34 cellular contexts compared by ENCODE assay signal in genomic region chr11:103476874-103477273, GRCh38.
"Had no signal": no experiment of that assay in that cellular context is flagged by ENCODE, and none has a peak within 500 bp of the region (broad histone marks: within the 10 kb centered on the region; RNA-seq: fewer than 3 reads in every experiment).

No MANE protein-coding gene starts in this region.

- H3K36me3 Mint-ChIP-seq: activated naive CD4-positive, alpha-beta T cell treated with anti-CD3 and anti-CD28 coated beads, Interleukin-2, amount 10 ng/mL, durations not matched to agents 7 days and 5 days; activated naive CD4-positive, alpha-beta T cell treated with anti-CD3 and anti-CD28 coated beads, Interleukin-2, amount 50 U/mL, for 24 hours; activated naive CD8-positive, alpha-beta T cell; activated naive CD8-positive, alpha-beta T cell treated with anti-CD3 and anti-CD28 coated beads, Interleukin-2, amount 10 ng/mL, durations not matched to agents 7 days and 5 days had no signal

- H3K36me3 ChIP-seq: ascending aorta, cardiac muscle cell had no signal

- H3K27ac ChIP-seq: ascending aorta, cardiac muscle cell, VCaP had no signal

- H3K4me1 Mint-ChIP-seq: activated B cell treated with CpG ODN at 0.5 μM for 24 hours; activated CD4-positive, alpha-beta T cell treated with anti-CD3 and anti-CD28 coated beads, Interleukin-2, amount 10 ng/mL, durations not matched to agents 24 days and 14 days; activated naive CD4-positive, alpha-beta T cell treated with anti-CD3 and anti-CD28 coated beads, Interleukin-2, amount 10 ng/mL, durations not matched to agents 7 days and 5 days; activated naive CD4-positive, alpha-beta T cell treated with anti-CD3 and anti-CD28 coated beads, Interleukin-2, amount 50 U/mL, for 24 hours; activated naive CD8-positive, alpha-beta T cell treated with anti-CD3 and anti-CD28 coated beads, Interleukin-2, amount 10 ng/mL, durations not matched to agents 7 days and 5 days; activated naive CD8-positive, alpha-beta T cell treated with anti-CD3 and anti-CD28 coated beads, Interleukin-2, amount 50 U/mL, for 24 hours; central memory CD8-positive, alpha-beta T cell had no signal

- H3K27ac Mint-ChIP-seq: activated B cell treated with CpG ODN at 0.5 μM for 24 hours; activated CD4-positive, alpha-beta memory T cell treated with anti-CD3 and anti-CD28 coated beads, Interleukin-2, amount 10 ng/mL, durations not matched to agents 7 days and 5 days; activated CD4-positive, alpha-beta T cell treated with anti-CD3 and anti-CD28 coated beads, Interleukin-2, amount 10 ng/mL, durations not matched to agents 24 days and 14 days; activated CD8-positive, alpha-beta T cell treated with anti-CD3 and anti-CD28 coated beads, Interleukin-2, amount 10 ng/mL, durations not matched to agents 7 days and 5 days; activated naive CD4-positive, alpha-beta T cell treated with anti-CD3 and anti-CD28 coated beads, Interleukin-2, amount 10 ng/mL, durations not matched to agents 7 days and 5 days; activated naive CD4-positive, alpha-beta T cell treated with anti-CD3 and anti-CD28 coated beads, Interleukin-2, amount 50 U/mL, for 24 hours; activated naive CD8-positive, alpha-beta T cell; activated naive CD8-positive, alpha-beta T cell treated with anti-CD3 and anti-CD28 coated beads, Interleukin-2, amount 10 ng/mL, durations not matched to agents 7 days and 5 days; activated naive CD8-positive, alpha-beta T cell treated with anti-CD3 and anti-CD28 coated beads, Interleukin-2, amount 50 U/mL, for 24 hours; activated T-cell treated with anti-CD3 and anti-CD28 coated beads, Interleukin-2, amount 50 U/mL, for 24 hours; activated T-helper 2 cell treated with anti-CD3 and anti-CD28 coated beads, Interferon-gamma antibody, Interleukin-2, Interleukin-4, amounts not matched to agents 10 μg/mL and 5 μg/mL and 100 μg/mL, durations not matched to agents 14 hours and 24 hours and 36 hours; T-helper 1 cell treated with Interleukin-12 subunit alpha and Interleukin-12 subunit beta and Interleukin-4 antibody, amounts not matched to agents 30 μg/mL and 1 μg/mL, for 36 hours; T-helper 2 cell treated with Interferon-gamma antibody and Interleukin-4, amounts not matched to agents 5 μg/mL and 100 μg/mL, for 36 hours had no signal

- H3K27me3 Mint-ChIP-seq: activated B cell treated with CpG ODN at 0.5 μM for 24 hours; activated CD4-positive, alpha-beta memory T cell treated with anti-CD3 and anti-CD28 coated beads, Interleukin-2, amount 10 ng/mL, durations not matched to agents 7 days and 5 days; activated CD4-positive, alpha-beta T cell treated with anti-CD3 and anti-CD28 coated beads, Interleukin-2, amount 10 ng/mL, durations not matched to agents 24 days and 14 days; activated naive CD4-positive, alpha-beta T cell treated with anti-CD3 and anti-CD28 coated beads, Interleukin-2, amount 10 ng/mL, durations not matched to agents 7 days and 5 days; activated naive CD4-positive, alpha-beta T cell treated with anti-CD3 and anti-CD28 coated beads, Interleukin-2, amount 50 U/mL, for 24 hours; activated naive CD8-positive, alpha-beta T cell; activated naive CD8-positive, alpha-beta T cell treated with anti-CD3 and anti-CD28 coated beads, Interleukin-2, amount 10 ng/mL, durations not matched to agents 7 days and 5 days; activated naive CD8-positive, alpha-beta T cell treated with anti-CD3 and anti-CD28 coated beads, Interleukin-2, amount 50 U/mL, for 24 hours; activated T-cell treated with anti-CD3 and anti-CD28 coated beads, Interleukin-2, amount 50 U/mL, for 24 hours; brain; central memory CD8-positive, alpha-beta T cell had no signal

- DNase-seq: activated B cell treated with CpG ODN at 0.5 μM for 24 hours; activated CD4-positive, alpha-beta memory T cell treated with anti-CD3 and anti-CD28 coated beads, Interleukin-2, amount 10 ng/mL, durations not matched to agents 7 days and 5 days; activated CD4-positive, alpha-beta T cell treated with anti-CD3 and anti-CD28 coated beads for 4 hours; activated CD4-positive, alpha-beta T cell treated with anti-CD3 and anti-CD28 coated beads, Interleukin-2, amount 10 ng/mL, durations not matched to agents 24 days and 14 days; activated CD4-positive, alpha-beta T cell treated with anti-CD3 and anti-CD28 coated beads, Interleukin-2, amount 50 U/mL, for 48 hours; activated CD4-positive, CD25-positive, alpha-beta regulatory T cell treated with anti-CD3 and anti-CD28 coated beads, Interleukin-2, amount 50 U/mL, for 72 hours; activated CD8-positive, alpha-beta memory T cell treated with anti-CD3 and anti-CD28 coated beads for 24 hours; activated CD8-positive, alpha-beta memory T cell treated with anti-CD3 and anti-CD28 coated beads, Interleukin-2, amount 50 U/mL, for 4 hours; activated CD8-positive, alpha-beta T cell treated with anti-CD3 and anti-CD28 coated beads, Interleukin-2, amount 10 ng/mL, durations not matched to agents 7 days and 5 days; activated effector memory CD4-positive, alpha-beta T cell treated with Interleukin-2 at 50 U/mL for 16 hours; activated gamma-delta T cell; activated naive CD4-positive, alpha-beta T cell treated with anti-CD3 and anti-CD28 coated beads, Interleukin-2, amount 10 ng/mL, durations not matched to agents 7 days and 5 days; activated naive CD4-positive, alpha-beta T cell treated with Interleukin-2 at 50 U/mL for 16 hours; activated naive CD8-positive, alpha-beta T cell treated with anti-CD3 and anti-CD28 coated beads, Interleukin-2, amount 10 ng/mL, durations not matched to agents 7 days and 5 days; activated naive CD8-positive, alpha-beta T cell treated with anti-CD3 and anti-CD28 coated beads, Interleukin-2, amount 50 U/mL, for 24 hours; activated T-cell treated with anti-CD3 and anti-CD28 coated beads, Interleukin-2, amount 50 U/mL, for 24 hours; activated T-cell treated with anti-CD3 and anti-CD28 coated beads, Interleukin-2, amount 50 U/mL, for 48 hours; amygdala; anterior cingulate cortex; caudate nucleus; cerebellar nuclear complex; T-helper 1 cell; T-helper 2 cell; T-helper 9 cell had no signal

- H3K9me3 ChIP-seq: ascending aorta had no signal

- H3K27me3 ChIP-seq: ascending aorta, cardiac muscle cell had no signal

- H3K4me3 ChIP-seq: ascending aorta, cardiac muscle cell had no signal

- H3K9me3 Mint-ChIP-seq: activated B cell treated with CpG ODN at 0.5 μM for 24 hours; activated CD4-positive, alpha-beta memory T cell treated with anti-CD3 and anti-CD28 coated beads, Interleukin-2, amount 10 ng/mL, durations not matched to agents 7 days and 5 days; activated CD4-positive, alpha-beta T cell treated with anti-CD3 and anti-CD28 coated beads, Interleukin-2, amount 10 ng/mL, durations not matched to agents 24 days and 14 days; activated naive CD4-positive, alpha-beta T cell treated with anti-CD3 and anti-CD28 coated beads, Interleukin-2, amount 10 ng/mL, durations not matched to agents 7 days and 5 days; activated naive CD4-positive, alpha-beta T cell treated with anti-CD3 and anti-CD28 coated beads, Interleukin-2, amount 50 U/mL, for 24 hours; activated naive CD8-positive, alpha-beta T cell treated with anti-CD3 and anti-CD28 coated beads, Interleukin-2, amount 10 ng/mL, durations not matched to agents 7 days and 5 days; activated naive CD8-positive, alpha-beta T cell treated with anti-CD3 and anti-CD28 coated beads, Interleukin-2, amount 50 U/mL, for 24 hours; activated T-cell treated with anti-CD3 and anti-CD28 coated beads, Interleukin-2, amount 50 U/mL, for 24 hours; activated T-helper 2 cell treated with anti-CD3 and anti-CD28 coated beads, Interferon-gamma antibody, Interleukin-2, Interleukin-4, amounts not matched to agents 10 μg/mL and 5 μg/mL and 100 μg/mL, durations not matched to agents 14 hours and 24 hours and 36 hours; brain; central memory CD8-positive, alpha-beta T cell; T-helper 1 cell treated with Interleukin-12 subunit alpha and Interleukin-12 subunit beta and Interleukin-4 antibody, amounts not matched to agents 30 μg/mL and 1 μg/mL, for 36 hours; T-helper 2 cell treated with Interferon-gamma antibody and Interleukin-4, amounts not matched to agents 5 μg/mL and 100 μg/mL, for 36 hours had no signal

- H3K4me3 Mint-ChIP-seq: activated B cell treated with CpG ODN at 0.5 μM for 24 hours; activated CD4-positive, alpha-beta memory T cell treated with anti-CD3 and anti-CD28 coated beads, Interleukin-2, amount 10 ng/mL, durations not matched to agents 7 days and 5 days; activated CD4-positive, alpha-beta T cell treated with anti-CD3 and anti-CD28 coated beads, Interleukin-2, amount 10 ng/mL, durations not matched to agents 24 days and 14 days; activated CD8-positive, alpha-beta T cell treated with anti-CD3 and anti-CD28 coated beads, Interleukin-2, amount 10 ng/mL, durations not matched to agents 7 days and 5 days; activated naive CD4-positive, alpha-beta T cell treated with anti-CD3 and anti-CD28 coated beads, Interleukin-2, amount 10 ng/mL, durations not matched to agents 7 days and 5 days; activated naive CD4-positive, alpha-beta T cell treated with anti-CD3 and anti-CD28 coated beads, Interleukin-2, amount 50 U/mL, for 24 hours; activated naive CD8-positive, alpha-beta T cell; activated naive CD8-positive, alpha-beta T cell treated with anti-CD3 and anti-CD28 coated beads, Interleukin-2, amount 10 ng/mL, durations not matched to agents 7 days and 5 days; activated naive CD8-positive, alpha-beta T cell treated with anti-CD3 and anti-CD28 coated beads, Interleukin-2, amount 50 U/mL, for 24 hours; activated T-cell treated with anti-CD3 and anti-CD28 coated beads, Interleukin-2, amount 50 U/mL, for 24 hours; brain; central memory CD8-positive, alpha-beta T cell; T-helper 1 cell treated with Interleukin-12 subunit alpha and Interleukin-12 subunit beta and Interleukin-4 antibody, amounts not matched to agents 30 μg/mL and 1 μg/mL, for 36 hours; T-helper 2 cell treated with Interferon-gamma antibody and Interleukin-4, amounts not matched to agents 5 μg/mL and 100 μg/mL, for 36 hours had no signal

- ATAC-seq: activated CD8-positive, alpha-beta T cell treated with anti-CD3 and anti-CD28 coated beads, Interleukin-2, amount 10 ng/mL, durations not matched to agents 7 days and 5 days; activated naive CD8-positive, alpha-beta T cell treated with anti-CD3 and anti-CD28 coated beads, Interleukin-2, amount 50 U/mL, for 24 hours had no signal

- H3K4me1 ChIP-seq: ascending aorta had no signal
